ENCODE assay signal across 7 cellular contexts in genomic region chr17:48351916-48352332, GRCh38.
DNase-seq lines count a peak whose midpoint lies in the region; ATAC-seq, FAIRE-seq and TF ChIP-seq lines count a peak whose summit lies in the region.

No MANE protein-coding gene starts in this region.

- no peak overlapping the region for H3K27ac ChIP-seq in adrenal gland

- TF ChIP-seq CTCF in adrenal gland (IDR thresholded peaks at IDR 0.05) (peak; percentile 54 to 80 (median 74)), kidney epithelial cell (IDR thresholded peaks at IDR 0.05; ENCODE audit: insufficient read depth, low read length, poor library complexity, severe bottlenecking) (peak; percentile 47)

- intact Hi-C loops in adrenal gland (cut with DNase I) = loop anchor here in 1 of 2 donors (10.0 kb wide), 1 partner anchor 133 kb away; no protein-coding TSS in a partner anchor

- H3K4me3 ChIP-seq in adrenal gland = no peak overlapping the region
- H3K4me3 ChIP-seq in kidney epithelial cell (ENCODE audit: low read depth, low read length) = no peak overlapping the region

- H3K4me1 ChIP-seq in adrenal gland (replicated peaks in 1 of 2) = no peaks in the 10 kb centered on the region

- DNase-seq in LoVo (ENCODE audit: low spot score) (peak; percentile 40), adrenal gland (no peak), kidney epithelial cell (ENCODE audit: low read depth) (no peak), OCI-M2 (lab: John Stamatoyannopoulos, UW; ENCODE audit: unreplicated experiment) (no peak), COR-L47 (lab: John Stamatoyannopoulos, UW) (no peak)

- no peaks in the 10 kb centered on the region for H3K9me3 ChIP-seq in adrenal gland (replicated peaks in 1 of 3)

- peak; percentile 97 for FAIRE-seq in G401.6 (lab: Jason Lieb, UNC)

- H3K36me3 ChIP-seq in adrenal gland (replicated peaks in 1 of 2) (no peaks in the 10 kb centered on the region), kidney epithelial cell (ENCODE audit: control insufficient read depth, insufficient read depth, low read length) (no peaks in the 10 kb centered on the region)

- ATAC-seq in HG02571 (IDR thresholded peaks at IDR 0.05; ENCODE audit: unreplicated experiment) = no peak

- H3K27me3 ChIP-seq in adrenal gland (no peaks in the 10 kb centered on the region), kidney epithelial cell (ENCODE audit: control insufficient read depth, insufficient read depth, low read length) (no peaks in the 10 kb centered on the region)

- no peak for TF ChIP-seq POLR2A in adrenal gland (IDR thresholded peaks at IDR 0.05)
